9 cellular contexts compared by ENCODE assay signal in the genomic region with DNA sequence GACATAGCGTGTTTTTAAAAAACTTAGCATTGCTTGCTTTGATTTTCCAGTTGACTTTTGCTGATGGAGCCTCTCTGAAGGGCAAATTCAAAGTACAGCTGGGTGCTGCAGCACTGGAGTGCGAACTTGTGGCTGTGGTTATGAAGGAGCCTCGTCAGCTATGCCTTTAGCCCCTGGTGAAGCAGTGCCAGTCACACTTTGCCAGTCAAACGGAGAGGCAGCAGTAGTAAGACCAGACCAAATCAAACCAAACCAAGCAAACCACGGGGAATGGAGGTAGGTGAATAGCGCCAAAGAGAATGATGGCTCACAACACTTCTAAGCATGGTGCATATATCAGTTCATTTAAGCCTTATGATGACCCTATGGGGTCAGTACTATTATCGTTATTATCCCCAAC. TPM values are rescaled to one million over a fixed set of nuclear protein-coding genes. Genes with fewer than 3 reads are reported as not detected.
DNase-seq lines count a peak whose midpoint lies in the region; ATAC-seq lines count a peak whose summit lies in the region.
"Had no signal": no experiment of that assay in that cellular context is flagged by ENCODE, and none has a peak within 500 bp of the region (broad histone marks: within the 10 kb centered on the region; RNA-seq: fewer than 3 reads in every experiment).

No MANE protein-coding gene starts in this region.

- no peak for DNase-seq in 8988T
- no peak for DNase-seq in NCI-H2107 (lab: John Stamatoyannopoulos, UW)

- no peaks in the 10 kb centered on the region for H3K27me3 ChIP-seq in ACC112 (ENCODE audit: insufficient read depth, low read length)

- peak overlapping the region; percentile 75 for H3K27ac Mint-ChIP-seq in T-helper 1 cell treated with Interleukin-12 subunit alpha and Interleukin-12 subunit beta and Interleukin-4 antibody, amounts not matched to agents 30 μg/mL and 1 μg/mL, for 36 hours

- no peaks in the 10 kb centered on the region for H3K9me3 Mint-ChIP-seq in T-helper 1 cell treated with Interleukin-12 subunit alpha and Interleukin-12 subunit beta and Interleukin-4 antibody, amounts not matched to agents 30 μg/mL and 1 μg/mL, for 36 hours
- H3K9me3 Mint-ChIP-seq: central memory CD8-positive, alpha-beta T cell had no signal

- peak overlapping the region; percentile 63 for H3K4me3 Mint-ChIP-seq in T-helper 1 cell treated with Interleukin-12 subunit alpha and Interleukin-12 subunit beta and Interleukin-4 antibody, amounts not matched to agents 30 μg/mL and 1 μg/mL, for 36 hours
- H3K4me3 Mint-ChIP-seq: central memory CD8-positive, alpha-beta T cell had no signal

- no peaks in the 10 kb centered on the region for H3K36me3 ChIP-seq in ACC112 (ENCODE audit: insufficient read depth, low read length)
- no peaks in the 10 kb centered on the region for H3K36me3 ChIP-seq in mesodermal cell (ENCODE audit: control insufficient read depth, insufficient read depth, low read length)

- H3K79me2 ChIP-seq in ACC112 (ENCODE audit: control insufficient read depth, insufficient read depth, low read length, unreplicated experiment), result peaks cover 29% of the 10 kb centered on the region

- no peak overlapping the region for H2AFZ ChIP-seq in ACC112 (ENCODE audit: low read length, unreplicated experiment)

- peaks cover 47% of the 10 kb centered on the region for H3K4me1 Mint-ChIP-seq in T-helper 1 cell treated with Interleukin-12 subunit alpha and Interleukin-12 subunit beta and Interleukin-4 antibody, amounts not matched to agents 30 μg/mL and 1 μg/mL, for 36 hours (ENCODE audit: low read depth)

- H3K4me1 ChIP-seq in ACC112 (ENCODE audit: control insufficient read depth, insufficient read depth, low read length, unreplicated experiment) (peaks cover 80% of the 10 kb centered on the region), mesodermal cell (ENCODE audit: control insufficient read depth, insufficient read depth, low read length, poor library complexity, severe bottlenecking) (peaks cover 69% of the 10 kb centered on the region)

- H3K27me3 Mint-ChIP-seq in T-helper 1 cell treated with Interleukin-12 subunit alpha and Interleukin-12 subunit beta and Interleukin-4 antibody, amounts not matched to agents 30 μg/mL and 1 μg/mL, for 36 hours (ENCODE audit: low read depth), result no peaks in the 10 kb centered on the region
- H3K27me3 Mint-ChIP-seq: central memory CD8-positive, alpha-beta T cell had no signal

- 87 to 93% methylated on average over 4 to 5 of the region's 7 CpGs for WGBS in mesodermal cell (ENCODE audit: insufficient coverage in 2 of 2), 2 experiments

- H3K27ac ChIP-seq in ACC112 (ENCODE audit: low read depth, low read length), result peak overlapping the region; percentile 98
- peak overlapping the region; percentile 50 for H3K27ac ChIP-seq in mesodermal cell (ENCODE audit: low read depth, low read length, severe bottlenecking)

- no peaks in the 10 kb centered on the region for H3K9me3 ChIP-seq in mesodermal cell (ENCODE audit: control insufficient read depth, low read length)

- H3K36me3 Mint-ChIP-seq in T-helper 1 cell treated with Interleukin-12 subunit alpha and Interleukin-12 subunit beta and Interleukin-4 antibody, amounts not matched to agents 30 μg/mL and 1 μg/mL, for 36 hours (ENCODE audit: low read depth), result peaks cover 25% of the 10 kb centered on the region

- peak; percentile 12 for ATAC-seq in GM18868 (IDR thresholded peaks at IDR 0.05; ENCODE audit: unreplicated experiment)
- no peak for ATAC-seq in GM21786 (IDR thresholded peaks at IDR 0.05; ENCODE audit: unreplicated experiment)
- no peak for ATAC-seq in GM18873 (IDR thresholded peaks at IDR 0.05; ENCODE audit: low FRiP score, unreplicated experiment)

- peak overlapping the region; percentile 52; the same call in 1 of the 2 replicates for H3K4me3 ChIP-seq in ACC112 (ENCODE audit: low read depth, low read length)
- H3K4me3 ChIP-seq in mesodermal cell (ENCODE audit: extremely low read depth, insufficient read depth, low read length, poor library complexity, severe bottlenecking), result no peak overlapping the region

RNA-seq across cellular contexts. Expression of a gene that starts 15.1 kb away (rescaled TPM):
- 343 TPM for polyA plus RNA-seq in mesodermal cell (2013, experiment 1 of 2)
- polyA plus RNA-seq in mesodermal cell (2013, experiment 2 of 2), result 332 TPM
